In the genomic region with DNA sequence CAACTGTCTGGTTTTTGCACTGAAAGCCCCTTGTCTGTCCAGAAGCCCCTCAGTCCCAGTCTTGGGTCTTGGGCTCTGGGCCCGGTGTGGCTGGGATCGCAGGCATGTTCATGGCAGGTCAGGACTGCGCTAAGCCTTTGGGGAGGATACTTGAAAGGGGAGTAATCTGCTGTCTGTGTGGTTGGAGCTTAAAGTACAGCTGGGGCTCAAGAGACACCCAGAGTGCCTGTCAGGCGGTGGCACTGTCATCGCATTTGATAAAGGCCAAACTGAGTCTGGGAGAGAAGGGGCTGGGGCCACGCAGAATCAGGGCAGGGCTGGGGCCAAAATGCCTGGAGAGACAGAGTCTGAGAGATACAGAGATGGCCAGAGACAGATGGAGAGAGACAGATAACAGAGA, we compare ENCODE assay signal across 23 cellular contexts. TPM values are rescaled to one million over a fixed set of nuclear protein-coding genes. Genes with fewer than 3 reads are reported as not detected.
DNase-seq lines count a peak whose midpoint lies in the region; ATAC-seq and TF ChIP-seq lines count a peak whose summit lies in the region.
"Had no signal": no experiment of that assay in that cellular context is flagged by ENCODE, and none has a peak within 500 bp of the region (broad histone marks: within the 10 kb centered on the region; RNA-seq: fewer than 3 reads in every experiment).

No MANE protein-coding gene starts in this region.

- 0 out of 2 replicates have a peak overlapping the region, but pooled peaks have one; percentile 29 for H3K27ac ChIP-seq in 22Rv1
- H3K27ac ChIP-seq in CD4-positive, alpha-beta T cell (ENCODE audit: low read depth, low read length), result no peak overlapping the region
- H3K27ac ChIP-seq: hepatocyte, prostate gland, skin epidermis, vagina had no signal

- POLR2A ChIA-PET in CD4-positive, alpha-beta T cell (lab: Charles Lee), result no interaction called here

- ATAC-seq in CD4-positive, alpha-beta T cell (ENCODE audit: poor library complexity), result no peak
- ATAC-seq: activated CD4-positive, alpha-beta T cell treated with anti-CD3 and anti-CD28 coated beads for 36 hours; activated T-cell treated with anti-CD3 and anti-CD28 coated beads, Interleukin-2, amount 50 U/mL, for 72 hours; left ventricle myocardium superior; stimulated activated memory B cell treated with anti-CD40 and anti-IgM and Interleukin-4, amounts not matched to agents 10 μg/mL and 1 μg/mL and 100 μg/mL, for 72 hours had no signal

- H3K27me3 Mint-ChIP-seq in CD4-positive, alpha-beta T cell, result no peaks in the 10 kb centered on the region
- peaks cover 2% of the 10 kb centered on the region for H3K27me3 Mint-ChIP-seq in chondrocyte (ENCODE audit: low read depth)
- H3K27me3 Mint-ChIP-seq: activated naive CD8-positive, alpha-beta T cell had no signal

- H3K4me3 Mint-ChIP-seq in CD4-positive, alpha-beta T cell, result peak overlapping the region; percentile 11
- no peak overlapping the region for H3K4me3 Mint-ChIP-seq in chondrocyte (ENCODE audit: unreplicated experiment)
- H3K4me3 Mint-ChIP-seq: activated CD4-positive, alpha-beta T cell treated with anti-CD3 and anti-CD28 coated beads for 36 hours; activated naive CD8-positive, alpha-beta T cell; activated T-cell treated with anti-CD3 and anti-CD28 coated beads, Interleukin-2, amount 50 U/mL, for 72 hours; stimulated activated memory B cell treated with anti-CD40 and anti-IgM and Interleukin-4, amounts not matched to agents 10 μg/mL and 1 μg/mL and 100 μg/mL, for 72 hours had no signal

- H3K36me3 Mint-ChIP-seq in CD4-positive, alpha-beta T cell (ENCODE audit: low read depth), result peaks cover 12% of the 10 kb centered on the region
- H3K36me3 Mint-ChIP-seq in chondrocyte (ENCODE audit: low read depth), result no peaks in the 10 kb centered on the region
- H3K36me3 Mint-ChIP-seq: activated naive CD8-positive, alpha-beta T cell had no signal

- peak overlapping the region; percentile 15 for H3K27ac Mint-ChIP-seq in CD4-positive, alpha-beta T cell
- peak overlapping the region; percentile 39 for H3K27ac Mint-ChIP-seq in chondrocyte (ENCODE audit: unreplicated experiment)
- H3K27ac Mint-ChIP-seq: activated CD4-positive, alpha-beta T cell treated with anti-CD3 and anti-CD28 coated beads for 36 hours; activated naive CD8-positive, alpha-beta T cell; activated T-cell treated with anti-CD3 and anti-CD28 coated beads, Interleukin-2, amount 50 U/mL, for 72 hours; stimulated activated memory B cell treated with anti-CD40 and anti-IgM and Interleukin-4, amounts not matched to agents 10 μg/mL and 1 μg/mL and 100 μg/mL, for 72 hours had no signal

- DNase-seq in CD4-positive, alpha-beta T cell, result no peak
- DNase-seq in NCI-H524 treated with DMSO at 0.1 percent for 48 hours (lab: John Stamatoyannopoulos, UW), result peak; percentile 19
- no peak for DNase-seq in chondrocyte (ENCODE audit: low spot score)
- DNase-seq in NK-92 (lab: John Stamatoyannopoulos, UW; ENCODE audit: unreplicated experiment), result no peak
- no peak for DNase-seq in activated effector memory CD4-positive, alpha-beta T cell treated with anti-CD3 and anti-CD28 coated beads, Interleukin-2, amount 50 U/mL, for 16 hours
- DNase-seq in stimulated activated CD4-positive, alpha-beta T cell treated with anti-CD3 and anti-CD28 coated beads, Interleukin-4, amount 100 ng/mL, for 1 hour, result no peak
- DNase-seq: activated CD4-positive, alpha-beta T cell treated with anti-CD3 and anti-CD28 coated beads for 36 hours; activated T-cell treated with anti-CD3 and anti-CD28 coated beads, Interleukin-2, amount 50 U/mL, for 72 hours; CD8-positive, alpha-beta memory T cell; cerebellar nuclear complex; left ventricle myocardium superior; NCI-H1105; NCI-H2081; NCI-H510A; SHP77 treated with DMSO at 0.1 percent for 48 hours; stimulated activated CD4-positive, alpha-beta T cell treated with anti-CD3 and anti-CD28 coated beads, Interleukin-2, amount 100 ng/mL, for 24 hours had no signal

- H3K9me3 Mint-ChIP-seq in CD4-positive, alpha-beta T cell, result no peaks in the 10 kb centered on the region
- no peaks in the 10 kb centered on the region for H3K9me3 Mint-ChIP-seq in chondrocyte (ENCODE audit: low read depth)
- H3K9me3 Mint-ChIP-seq: activated T-cell treated with anti-CD3 and anti-CD28 coated beads, Interleukin-2, amount 50 U/mL, for 72 hours; stimulated activated memory B cell treated with anti-CD40 and anti-IgM and Interleukin-4, amounts not matched to agents 10 μg/mL and 1 μg/mL and 100 μg/mL, for 72 hours had no signal

- intact Hi-C loops in CD4-positive, alpha-beta T cell (cut with DNase I, micrococcal nuclease), result loop anchor here in 1 of 2 experiments (5.0 kb wide), 2 partner anchors 93 to 213 kb away; a partner anchor contains a TSS

- peaks cover 33% of the 10 kb centered on the region for H3K4me1 Mint-ChIP-seq in CD4-positive, alpha-beta T cell (ENCODE audit: low read depth)
- peaks cover 44% of the 10 kb centered on the region for H3K4me1 Mint-ChIP-seq in chondrocyte (ENCODE audit: low read depth)

- H3K27me3 ChIP-seq in CD4-positive, alpha-beta T cell (ENCODE audit: control insufficient read depth, insufficient read depth, low read length), result no peaks in the 10 kb centered on the region
- H3K27me3 ChIP-seq: hepatocyte, vagina had no signal

- TF ChIP-seq CTCF in 22Rv1 (IDR thresholded peaks at IDR 0.05) (no peak), chondrocyte (IDR thresholded peaks at IDR 0.05) (no peak)
- TF ChIP-seq CTCF in CD4-positive, alpha-beta T cell (IDR thresholded peaks at IDR 0.05), result no peak

- CTCF ChIA-PET in CD4-positive, alpha-beta T cell (lab: Charles Lee), result no interaction called here

- H3K9me3 ChIP-seq in CD4-positive, alpha-beta T cell (ENCODE audit: control insufficient read depth, low read length), result no peaks in the 10 kb centered on the region
- H3K9me3 ChIP-seq: prostate gland, vagina had no signal

RNA-seq across cellular contexts. Expression of a gene that starts 4.2 kb away (rescaled TPM):
- total RNA-seq in CD4-positive, alpha-beta T cell, result 1 to 10 TPM; 1.1 to 1.7 TPM
- 5.8 to 12.7 TPM (median 11.7 TPM) in 3 replicates for total RNA-seq in chondrocyte

RNA-seq across cellular contexts. Expression of a gene that starts 5.1 kb away (rescaled TPM):
- total RNA-seq in CD4-positive, alpha-beta T cell, result 1 to 10 TPM; 3.7 to 4.4 TPM
- total RNA-seq in chondrocyte, result 3.6 to 5.3 TPM (median 4.0 TPM) in 3 replicates

RNA-seq across cellular contexts. Expression of a gene that starts 17.8 kb away (rescaled TPM):
- 100 to 1,000 TPM; 145 to 156 TPM for total RNA-seq in CD4-positive, alpha-beta T cell
- total RNA-seq in chondrocyte, result 313 to 316 TPM (median 313 TPM) in 3 replicates

RNA-seq across cellular contexts. Expression of a gene that starts 18.5 kb away (rescaled TPM):
- 1 to 10 TPM; 3.4 to 5.5 TPM for total RNA-seq in CD4-positive, alpha-beta T cell
- total RNA-seq in chondrocyte, result 1.3 to 1.8 TPM (median 1.4 TPM) in 3 replicates
